Comparison of ENCODE assay signal across 9 cellular contexts in genomic region chr18:76923485-76924085, GRCh38.
DNase-seq lines count a peak whose midpoint lies in the region; ATAC-seq, FAIRE-seq and TF ChIP-seq lines count a peak whose summit lies in the region.
"Had no signal": no experiment of that assay in that cellular context is flagged by ENCODE, and none has a peak within 500 bp of the region (broad histone marks: within the 10 kb centered on the region; RNA-seq: fewer than 3 reads in every experiment).

No MANE protein-coding gene starts in this region.

- no peaks in the 10 kb centered on the region for H3K27me3 ChIP-seq in HepG2 (ENCODE audit: control insufficient read depth in 1 of 2, insufficient read depth in 2 of 2, low read length in 2 of 2)

- TF ChIP-seq EP300 in HepG2 (IDR thresholded peaks at IDR 0.05; ENCODE audit: low read depth in 2 of 2, low read length in 2 of 2) (no peak), HepG2 (CRISPR knock-in tag; IDR thresholded peaks at IDR 0.05; ENCODE audit: borderline replicate concordance) (no peak)

- H3K4me3 ChIP-seq in astrocyte of the cerebellum (ENCODE audit: low read depth, low read length) (no peak overlapping the region), HepG2 (replicated peaks in 1 of 3; ENCODE audit: insufficient read depth in 1 of 3, low read depth in 2 of 3, low read length in 3 of 3) (no peak overlapping the region)

- intact Hi-C loops in HepG2 (cut with micrococcal nuclease; ENCODE audit: unreplicated experiment), result loop anchor here (1.0 kb wide), 2 partner anchors 60 to 121 kb away; no protein-coding TSS in a partner anchor

- in situ Hi-C loops in astrocyte of the cerebellum (cut with HindIII; ENCODE audit: low sequenced_read_pairs) (no loop called here), HepG2 (cut with HindIII; ENCODE audit: extremely low pct_ligation_motif_present, low pct_unique_long_range_greater_than_20kb) (no loop called here)

- BruUV-seq in HepG2 (replicated peaks; lab: Mats Ljungman, UMichigan), result no TSS peak

- H3K27ac ChIP-seq in HepG2 (ENCODE audit: extremely low read length, insufficient read depth, low read length), result no peak overlapping the region

- no peak overlapping the region for H3K9ac ChIP-seq in HepG2 (ENCODE audit: insufficient read depth, low read depth, low read length)

- peak; percentile 77 for ATAC-seq in HepG2
- ATAC-seq in HG02852 (IDR thresholded peaks at IDR 0.05; ENCODE audit: unreplicated experiment), result no peak

- H3K79me2 ChIP-seq in HepG2 (ENCODE audit: insufficient read depth, low read length), result no peaks in the 10 kb centered on the region

- TF ChIP-seq CTCF in D721Med (IDR thresholded peaks at IDR 0.05; ENCODE audit: insufficient read depth, missing control alignments) (peak; percentile 29), astrocyte of the cerebellum (IDR thresholded peaks at IDR 0.05; ENCODE audit: low read depth, low read length, missing control alignments) (peak; percentile 65), HepG2 (CRISPR knock-in tag; IDR thresholded peaks at IDR 0.05) (peak; percentile 60)

- no peak for TF ChIP-seq RAD21 in HepG2 (CRISPR knock-in tag; IDR thresholded peaks at IDR 0.05)

- 64% methylated on average over 3 of the region's 3 CpGs for WGBS in HepG2 (ENCODE audit: low lambda C conversion rate)

- DNase-seq in D721Med (ENCODE audit: insufficient read length, low spot score), result no peak
- DNase-seq in HuH-7.5 (ENCODE audit: low spot score), result peak; percentile 20
- DNase-seq in astrocyte of the cerebellum (ENCODE audit: low read depth), result no peak
- DNase-seq in HepG2 (ENCODE audit: low spot score), result peak; percentile 30
- no peak for DNase-seq in NCI-H187 (lab: John Stamatoyannopoulos, UW)
- DNase-seq in ecto neural progenitor cell (ENCODE audit: low spot score), result no peak
- DNase-seq in germinal center (ENCODE audit: low spot score), result no peak

- no peak overlapping the region for H3K4me2 ChIP-seq in HepG2 (ENCODE audit: low read depth, low read length)

- H4K20me1 ChIP-seq in HepG2 (ENCODE audit: insufficient read depth, low read length), result no peaks in the 10 kb centered on the region

- no peaks in the 10 kb centered on the region for H3K4me1 ChIP-seq in HepG2 (ENCODE audit: insufficient read depth, low read length)

- CTCF ChIA-PET in HepG2 (lab: Yijun Ruan, JAX; ENCODE audit: low intra/inter-chr PET ratio, low total read pairs), result interaction anchor here (1.5 kb wide), 1 partner anchor 121 kb away, joined by 4 read pairs; no protein-coding TSS in a partner anchor

- H2AFZ ChIP-seq in HepG2 (ENCODE audit: low read length), result no peak overlapping the region

- POLR2A ChIA-PET in HepG2 (lab: Yijun Ruan, JAX), result no interaction called here

- peaks cover 19 to 60% of the 10 kb centered on the region in 2 experiments; a peak in 4 of 5 replicates for H3K36me3 ChIP-seq in HepG2 (replicated peaks in 1 of 2; ENCODE audit: control insufficient read depth in 1 of 2, insufficient read depth in 2 of 2, low read length in 2 of 2)

- FAIRE-seq in D721Med (lab: Jason Lieb, UNC), result peak; percentile 98
- FAIRE-seq in HepG2 (lab: Jason Lieb, UNC), result peak; percentile 63
- FAIRE-seq: TTC549 had no signal

- H3K9me3 ChIP-seq in HepG2 (ENCODE audit: low read length), result no peaks in the 10 kb centered on the region

- TF ChIP-seq POLR2A in HepG2 (IDR thresholded peaks at IDR 0.05; ENCODE audit: insufficient read depth in 1 of 2, low read depth in 2 of 2, low read length in 2 of 2), result no peak

TF ChIP-seq in HepG2, 621 proteins besides CTCF, POLR2A, EP300 and RAD21:
- TF ChIP-seq ZMYM4 (CRISPR knock-in tag; IDR thresholded peaks at IDR 0.05), result peak; percentile 37
- TF ChIP-seq ZNF629 (CRISPR knock-in tag; conservative IDR thresholded peaks at IDR 0.05), result no peak
- no peak for TF ChIP-seq STAT6 (CRISPR knock-in tag; IDR thresholded peaks at IDR 0.05; ENCODE audit: borderline replicate concordance)
- TF ChIP-seq ATF6 (CRISPR knock-in tag; conservative IDR thresholded peaks at IDR 0.05), result no peak
- TF ChIP-seq ZNF574 (CRISPR knock-in tag; IDR thresholded peaks at IDR 0.05), result peak; percentile 94
- no peak for TF ChIP-seq NCOA1 (CRISPR knock-in tag; IDR thresholded peaks at IDR 0.05)

Comparison
In these comparisons a context has a peak if more than half of its experiments do, and no peak if none do; other contexts are left out.
1. DNase-seq: peak in HuH-7.5 (single experiment) and HepG2 (single experiment); none in D721Med (single experiment), astrocyte of the cerebellum (single experiment), NCI-H187 (0 of 2), ecto neural progenitor cell (single experiment) and germinal center (single experiment).
2. Peak in every context shown above with its lines, with median percentiles within 50 percentile points of each other: CTCF ChIP-seq.